Comparison of ENCODE assay signal across 25 cellular contexts in genomic region chr21:15667824-15668223, GRCh38.
"Had no signal": no experiment of that assay in that cellular context is flagged by ENCODE, and none has a peak within 500 bp of the region (broad histone marks: within the 10 kb centered on the region; RNA-seq: fewer than 3 reads in every experiment).

No MANE protein-coding gene starts in this region.

- DNase-seq: activated CD4-positive, alpha-beta T cell treated with anti-CD3 and anti-CD28 coated beads for 4 hours; activated CD4-positive, alpha-beta T cell treated with anti-CD3 and anti-CD28 coated beads, Interleukin-2, amount 50 U/mL, for 4 hours; activated naive CD4-positive, alpha-beta T cell; activated T-cell treated with anti-CD3 and anti-CD28 coated beads for 4 hours; activated T-cell treated with anti-CD3 and anti-CD28 coated beads, Interleukin-2, amount 50 U/mL, for 72 hours; anterior cingulate cortex; left cardiac atrium; left ventricle myocardium superior; naive B cell; nephron progenitor cell; nucleus accumbens; pancreas; sigmoid colon; stimulated activated CD4-positive, alpha-beta T cell treated with anti-CD3 and anti-CD28 coated beads, Interleukin-15, amount 100 ng/mL, for 24 hours; stimulated activated CD4-positive, alpha-beta T cell treated with anti-CD3 and anti-CD28 coated beads, Interleukin-2, amount 100 ng/mL, for 24 hours; stimulated activated naive CD4-positive, alpha-beta T cell; T-helper 1 cell; tibial artery; upper lobe of right lung had no signal

- H3K27me3 ChIP-seq: gastroesophageal sphincter, hepatocyte, pancreas, sigmoid colon, suprapubic skin, tibial artery, upper lobe of right lung had no signal

- H3K4me1 ChIP-seq: gastroesophageal sphincter, prostate gland, suprapubic skin, tibial artery, upper lobe of right lung had no signal

- H3K4me2 ChIP-seq: hepatocyte had no signal

- H2AFZ ChIP-seq: hepatocyte had no signal

- H3K36me3 ChIP-seq: gastroesophageal sphincter, pancreas, prostate gland, sigmoid colon, suprapubic skin, tibial artery, upper lobe of right lung had no signal

- ATAC-seq: activated naive CD4-positive, alpha-beta T cell treated with anti-CD3 and anti-CD28 coated beads, Interleukin-2, amount 50 U/mL, for 72 hours; activated T-cell treated with anti-CD3 and anti-CD28 coated beads, Interleukin-2, amount 50 U/mL, for 72 hours; gastroesophageal sphincter; left ventricle myocardium superior; pancreas; upper lobe of right lung had no signal

- H3K79me2 ChIP-seq: hepatocyte had no signal

- H3K27ac ChIP-seq: gastroesophageal sphincter, hepatocyte, pancreas, prostate gland, sigmoid colon, suprapubic skin, tibial artery, upper lobe of right lung, VCaP had no signal

- H3K9me3 ChIP-seq: gastroesophageal sphincter, pancreas, prostate gland, sigmoid colon, suprapubic skin, tibial artery, upper lobe of right lung had no signal

- H3K4me3 ChIP-seq: gastroesophageal sphincter, hepatocyte, pancreas, prostate gland, sigmoid colon, suprapubic skin, tibial artery, upper lobe of right lung had no signal
